In genomic region chr22:46674367-46674781, GRCh38 we compare ENCODE assay signal across 9 cellular contexts. TPM values are rescaled to one million over a fixed set of nuclear protein-coding genes. Genes with fewer than 3 reads are reported as not detected.
A peak's percentile ranks its signal among the peaks of the same experiment; 100 is the strongest.
DNase-seq lines count a peak whose midpoint lies in the region; ATAC-seq and TF ChIP-seq lines count a peak whose summit lies in the region.
"Had no signal": no experiment of that assay in that cellular context is flagged by ENCODE, and none has a peak within 500 bp of the region (broad histone marks: within the 10 kb centered on the region; RNA-seq: fewer than 3 reads in every experiment).

No MANE protein-coding gene starts in this region.

- H3K4me3 Mint-ChIP-seq in naive thymus-derived CD8-positive, alpha-beta T cell: peak overlapping the region; percentile 80 to 97 (median 92)
- peak overlapping the region; percentile 84 for H3K4me3 Mint-ChIP-seq in stimulated activated naive CD8-positive, alpha-beta T cell treated with anti-CD3 and anti-CD28 coated beads, Interleukin-15, Interleukin-2, amounts not matched to agents 100 ng/mL and 50 ng/mL, for 24 hours

- H3K27me3 ChIP-seq in Peyer's patch: no peaks in the 10 kb centered on the region

- H3K27me3 Mint-ChIP-seq in naive thymus-derived CD8-positive, alpha-beta T cell: no peaks in the 10 kb centered on the region
- no peaks in the 10 kb centered on the region for H3K27me3 Mint-ChIP-seq in stimulated activated naive CD8-positive, alpha-beta T cell treated with anti-CD3 and anti-CD28 coated beads, Interleukin-15, Interleukin-2, amounts not matched to agents 100 ng/mL and 50 ng/mL, for 24 hours

- peaks cover 0 to 73% (median 0%) of the 10 kb centered on the region in 3 donors for H3K36me3 ChIP-seq in Peyer's patch
- H3K36me3 ChIP-seq: HAP-1 had no signal

- peak in 2 of 3 donors; percentile 92 to 94 for DNase-seq in Peyer's patch
- peak; percentile 63 for DNase-seq in activated gamma-delta T cell treated with Interleukin-2 at 50 U/mL for 16 hours
- DNase-seq in naive thymus-derived CD8-positive, alpha-beta T cell: peak; percentile 62 to 90 (median 78)
- DNase-seq in COLO829 (ENCODE audit: low spot score): no peak
- no peak for DNase-seq in NCI-H82 treated with DMSO at 0.1 percent for 48 hours (lab: John Stamatoyannopoulos, UW; ENCODE audit: unreplicated experiment)

- H3K27ac ChIP-seq in Peyer's patch: peak overlapping the region in 2 of 4 donors; percentile 57 to 69

- no peaks in the 10 kb centered on the region for H3K9me3 Mint-ChIP-seq in naive thymus-derived CD8-positive, alpha-beta T cell
- H3K9me3 Mint-ChIP-seq in stimulated activated naive CD8-positive, alpha-beta T cell treated with anti-CD3 and anti-CD28 coated beads, Interleukin-15, Interleukin-2, amounts not matched to agents 100 ng/mL and 50 ng/mL, for 24 hours: no peaks in the 10 kb centered on the region

- ATAC-seq in naive thymus-derived CD8-positive, alpha-beta T cell: peak; percentile 86 to 89
- ATAC-seq in GM18858 (IDR thresholded peaks at IDR 0.05; ENCODE audit: unreplicated experiment) (no peak), HG03342 (IDR thresholded peaks at IDR 0.05; ENCODE audit: unreplicated experiment) (no peak)

- no peak for TF ChIP-seq POLR2A in Peyer's patch (IDR thresholded peaks at IDR 0.05)

- peaks cover 5 to 38% (median 33%) of the 10 kb centered on the region in 4 donors for H3K4me1 Mint-ChIP-seq in naive thymus-derived CD8-positive, alpha-beta T cell
- peaks cover 56% of the 10 kb centered on the region for H3K4me1 Mint-ChIP-seq in stimulated activated naive CD8-positive, alpha-beta T cell treated with anti-CD3 and anti-CD28 coated beads, Interleukin-15, Interleukin-2, amounts not matched to agents 100 ng/mL and 50 ng/mL, for 24 hours (ENCODE audit: low read depth)

- peak overlapping the region; percentile 90 to 97 (median 95) for H3K27ac Mint-ChIP-seq in naive thymus-derived CD8-positive, alpha-beta T cell
- peak overlapping the region; percentile 92 for H3K27ac Mint-ChIP-seq in stimulated activated naive CD8-positive, alpha-beta T cell treated with anti-CD3 and anti-CD28 coated beads, Interleukin-15, Interleukin-2, amounts not matched to agents 100 ng/mL and 50 ng/mL, for 24 hours

- peaks cover 0 to 21% (median 8%) of the 10 kb centered on the region in 4 donors for H3K4me1 ChIP-seq in Peyer's patch
- H3K4me1 ChIP-seq: HAP-1 had no signal

- peaks cover 0 to 4% (median 0%) of the 10 kb centered on the region in 3 donors for H3K36me3 Mint-ChIP-seq in naive thymus-derived CD8-positive, alpha-beta T cell
- H3K36me3 Mint-ChIP-seq in stimulated activated naive CD8-positive, alpha-beta T cell treated with anti-CD3 and anti-CD28 coated beads, Interleukin-15, Interleukin-2, amounts not matched to agents 100 ng/mL and 50 ng/mL, for 24 hours (ENCODE audit: low read depth): peaks cover 19% of the 10 kb centered on the region

- POLR2A ChIA-PET in naive thymus-derived CD8-positive, alpha-beta T cell (lab: Charles Lee): interaction anchor here (0.6 to 1.5 kb wide), 2 partner anchors 89 to 631 kb away, joined by 3 to 5 read pairs; partner anchors contain the start of gene TBC1D22A

- peak overlapping the region in 3 of 4 donors; percentile 5 to 32 (median 25) for H3K4me3 ChIP-seq in Peyer's patch
- H3K4me3 ChIP-seq: HAP-1 had no signal

- TF ChIP-seq CTCF in Peyer's patch (IDR thresholded peaks at IDR 0.05): no peak

- no peaks in the 10 kb centered on the region for H3K9me3 ChIP-seq in Peyer's patch
- H3K9me3 ChIP-seq: HAP-1 had no signal

RNA-seq across cellular contexts. Expression of gene GRAMD4, which starts 54.2 kb away (rescaled TPM):
- 100 to 1,000 TPM in 3 of 4 donors, 10 to 100 TPM in 1; 98.2 to 428 (median 422) TPM for total RNA-seq in Peyer's patch
- 1 to 10 TPM; 5.9 to 7.6 TPM for total RNA-seq in naive thymus-derived CD8-positive, alpha-beta T cell
- 1 to 10 TPM; 2.8 to 4.1 (median 3.4) TPM for polyA plus RNA-seq in naive thymus-derived CD8-positive, alpha-beta T cell

Comparison
In these comparisons a context has a peak if more than half of its experiments do, and no peak if none do; other contexts are left out.
1. DNase-seq: peak in Peyer's patch (2 of 3), activated gamma-delta T cell treated with Interleukin-2 at 50 U/mL for 16 hours (single experiment) and naive thymus-derived CD8-positive, alpha-beta T cell (10 of 10); none in COLO829 (single experiment) and NCI-H82 treated with DMSO at 0.1 percent for 48 hours (single experiment).
2. ATAC-seq: peak in naive thymus-derived CD8-positive, alpha-beta T cell (2 of 2); none in GM18858 (single experiment) and HG03342 (single experiment).
3. RNA of gene GRAMD4, which starts 54.2 kb away (total RNA-seq): 98.2 to 428 TPM in Peyer's patch; 5.9 to 7.6 TPM in naive thymus-derived CD8-positive, alpha-beta T cell; every median in the first group is over 10 times any median in the second.